ENCODE assay signal across 7 cellular contexts in the genomic region with DNA sequence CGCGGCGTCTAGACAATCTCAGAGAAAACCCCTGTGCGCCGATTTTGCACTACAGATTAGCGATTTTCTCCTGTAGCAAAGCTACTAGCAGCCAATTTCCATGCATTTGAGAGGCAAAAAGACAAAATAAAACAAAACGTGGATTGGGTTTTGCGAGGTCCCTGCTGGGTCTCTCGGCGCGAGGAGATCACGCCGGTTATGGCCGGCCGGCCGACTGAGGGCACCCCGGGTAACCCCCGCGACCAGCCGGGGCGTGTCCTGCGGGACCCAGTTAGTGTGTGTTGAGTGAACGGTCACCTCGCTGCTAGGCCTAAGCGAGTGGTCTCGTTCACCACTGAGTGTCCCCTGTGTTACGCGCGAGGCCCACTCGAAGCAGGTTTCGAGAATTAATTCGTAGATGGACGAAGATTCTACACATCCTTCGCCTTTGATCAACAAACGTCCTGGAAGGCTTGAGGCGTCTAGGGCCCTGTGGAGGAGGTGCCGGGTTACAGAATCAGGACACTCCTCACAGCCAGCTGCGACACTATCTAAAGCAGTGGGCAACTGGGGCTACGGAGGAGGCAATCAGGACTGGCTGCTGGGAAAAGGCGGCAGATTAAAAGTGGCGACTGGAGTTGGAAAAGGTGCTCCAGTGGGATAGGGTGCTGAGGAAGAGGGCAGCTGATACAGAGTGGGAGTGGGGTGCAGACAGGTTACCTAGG. TPM values are rescaled to one million over a fixed set of nuclear protein-coding genes. Genes with fewer than 3 reads are reported as not detected.
DNase-seq lines count a peak whose midpoint lies in the region; ATAC-seq, FAIRE-seq and TF ChIP-seq lines count a peak whose summit lies in the region.

No MANE protein-coding gene starts in this region.

- WGBS in upper lobe of left lung, 2 donors = 15 to 24% methylated on average over 40 to 41 of the region's 41 CpGs

- no peaks in the 10 kb centered on the region for H3K9me3 Mint-ChIP-seq in memory B cell

- H3K9me3 ChIP-seq in MG63 (no peaks in the 10 kb centered on the region), upper lobe of left lung (no peaks in the 10 kb centered on the region)

- TF ChIP-seq CTCF in choroid plexus epithelial cell (conservative IDR thresholded peaks at IDR 0.05; ENCODE audit: low read depth, low read length) = no peak
- TF ChIP-seq CTCF in upper lobe of left lung (IDR thresholded peaks at IDR 0.05) = no peak

- DNase-seq in GM12891 (ENCODE audit: insufficient read length, low spot score) = peak; percentile 55
- DNase-seq in MG63 = peak; percentile 55
- peak; percentile 18 for DNase-seq in choroid plexus epithelial cell (ENCODE audit: low read depth)
- DNase-seq in memory B cell (ENCODE audit: low spot score in 2 of 2) = no peak
- peak; percentile 53 to 90 for DNase-seq in upper lobe of left lung
- no peak for DNase-seq in activated CD4-positive, alpha-beta T cell treated with anti-CD3 and anti-CD28 coated beads for 48 hours

- H3K4me3 Mint-ChIP-seq in memory B cell = peak overlapping the region; percentile 86

- TF ChIP-seq POLR2A in GM12891 (IDR thresholded peaks at IDR 0.05; ENCODE audit: low read depth, low read length) (no peak; the same call in 1 of the 2 replicates), upper lobe of left lung (IDR thresholded peaks at IDR 0.05) (peak in 1 of 4 donors; percentile 32)

- peak overlapping the region; percentile 84 for H3K4me3 ChIP-seq in MG63
- peak overlapping the region; percentile 85 for H3K4me3 ChIP-seq in choroid plexus epithelial cell (ENCODE audit: low read depth, low read length)
- H3K4me3 ChIP-seq in upper lobe of left lung = peak overlapping the region; percentile 64 to 96 (median 88)

- peak; percentile 35 for FAIRE-seq in GM12891 (lab: Jason Lieb, UNC)

- H3K4me1 Mint-ChIP-seq in memory B cell = peaks cover 22% of the 10 kb centered on the region

- peaks cover 28 to 36% (median 30%) of the 10 kb centered on the region in 4 donors for H3K4me1 ChIP-seq in upper lobe of left lung

- H3K27ac Mint-ChIP-seq in memory B cell = peak overlapping the region; percentile 89

- no peak for TF ChIP-seq EP300 in upper lobe of left lung (IDR thresholded peaks at IDR 0.05)

- peak overlapping the region; percentile 97 to 100 (median 98) for H3K27ac ChIP-seq in upper lobe of left lung

- H3K36me3 Mint-ChIP-seq in memory B cell = no peaks in the 10 kb centered on the region

- H3K36me3 ChIP-seq in MG63 (peaks cover 45% of the 10 kb centered on the region), upper lobe of left lung (peaks cover 0 to 9% (median 3%) of the 10 kb centered on the region in 4 donors)

- no peaks in the 10 kb centered on the region for H3K27me3 Mint-ChIP-seq in memory B cell

- H3K27me3 ChIP-seq in MG63 (no peaks in the 10 kb centered on the region), upper lobe of left lung (no peaks in the 10 kb centered on the region)

- ATAC-seq in memory B cell (ENCODE audit: low read depth) (no peak), upper lobe of left lung (ENCODE audit: low FRiP score in 2 of 2) (peak; percentile 52 to 70), GM19351 (IDR thresholded peaks at IDR 0.05; ENCODE audit: unreplicated experiment) (no peak)

TF ChIP-seq in GM12891, 5 proteins besides CTCF, POLR2A, EP300 and RAD21:
- TF ChIP-seq TAF1 (IDR thresholded peaks at IDR 0.05; ENCODE audit: low read depth, low read length) (no peak), POLR2AphosphoS5 (IDR thresholded peaks at IDR 0.05; ENCODE audit: low read depth, low read length) (no peak), POU2F2 (IDR thresholded peaks at IDR 0.05; ENCODE audit: low read depth, low read length) (no peak), PAX5 (IDR thresholded peaks at IDR 0.05; ENCODE audit: insufficient read depth, low read length, severe bottlenecking) (no peak), SPI1 (IDR thresholded peaks at IDR 0.05; ENCODE audit: low read depth, low read length) (no peak)
TF ChIP-seq in GM12891: peak in this region for 0.

RNA-seq across cellular contexts. Expression of a gene that starts 0.8 kb away (rescaled TPM):
- 347 TPM for polyA plus RNA-seq in GM12891 (2012; ENCODE audit: low read depth, missing spikeins)
- total RNA-seq in MG63 (2014; rRNA removed; shearing (Covaris generic); ENCODE audit: low replicate concordance) = 680 and 772 TPM in 2 replicates
- total RNA-seq in upper lobe of left lung = 100 to 1,000 TPM in 3 of 6 donors, 10 to 100 TPM in 3; 66.0 to 121 (median 98.5) TPM

RNA-seq across cellular contexts. Expression of a gene that starts 37.1 kb away (rescaled TPM):
- 22.4 TPM for polyA plus RNA-seq in GM12891 (2012; ENCODE audit: low read depth, missing spikeins)
- total RNA-seq in MG63 (2014; rRNA removed; shearing (Covaris generic); ENCODE audit: low replicate concordance) = 96.2 and 153 TPM in 2 replicates
- total RNA-seq in upper lobe of left lung = 10 to 100 TPM; 15.1 to 65.5 (median 39.7) TPM

Comparison
In these comparisons a context has a peak if more than half of its experiments do, and no peak if none do; other contexts are left out.
1. DNase-seq: peak in GM12891 (single experiment), MG63 (single experiment), choroid plexus epithelial cell (single experiment) and upper lobe of left lung (2 of 2); none in memory B cell (0 of 2) and activated CD4-positive, alpha-beta T cell treated with anti-CD3 and anti-CD28 coated beads for 48 hours (single experiment).
2. ATAC-seq: peak in upper lobe of left lung (2 of 2); none in memory B cell (single experiment) and GM19351 (single experiment).
3. Peak in every context shown above with its lines, with median percentiles within 50 percentile points of each other: H3K4me3 ChIP-seq.